In the genomic region with DNA sequence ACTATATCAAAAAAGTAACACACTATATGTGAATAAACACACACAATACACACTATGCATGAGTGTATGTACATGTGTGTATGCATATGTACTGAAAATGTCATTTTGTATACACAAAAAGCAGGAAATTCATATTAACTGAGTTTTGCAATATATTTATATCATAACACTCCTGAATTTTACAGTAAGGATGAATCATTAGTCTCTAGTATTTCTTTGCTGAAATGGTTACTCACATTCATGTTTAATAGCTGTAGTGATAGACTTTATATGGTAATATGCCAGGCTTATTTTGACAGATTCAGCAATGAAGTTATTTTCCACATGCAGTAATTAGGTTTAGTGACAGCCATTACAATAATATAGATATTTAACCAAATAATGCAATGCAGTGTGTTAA, we compare ENCODE assay signal across 23 cellular contexts.
"Had no signal": no experiment of that assay in that cellular context is flagged by ENCODE, and none has a peak within 500 bp of the region (broad histone marks: within the 10 kb centered on the region; RNA-seq: fewer than 3 reads in every experiment).

No MANE protein-coding gene starts in this region.

- H3K9me3 ChIP-seq: gastroesophageal sphincter, mucosa of descending colon, tibial artery had no signal

- H3K4me3 ChIP-seq: gastroesophageal sphincter, heart left ventricle, left ventricle myocardium inferior, mucosa of descending colon, tibial artery had no signal

- DNase-seq: activated B cell treated with CpG ODN at 0.5 μM for 24 hours; activated CD4-positive, alpha-beta T cell treated with anti-CD3 and anti-CD28 coated beads, Interleukin-2, amount 10 ng/mL, durations not matched to agents 7 days and 5 days; activated CD8-positive, alpha-beta memory T cell treated with anti-CD3 and anti-CD28 coated beads, Interleukin-2, amount 50 U/mL, for 4 hours; activated naive CD4-positive, alpha-beta T cell treated with anti-CD3 and anti-CD28 coated beads for 36 hours; activated T-cell treated with anti-CD3 and anti-CD28 coated beads, Interleukin-2, amount 50 U/mL, for 4 hours; aorta; effector CD8-positive, alpha-beta T cell; heart left ventricle; left ventricle myocardium inferior; mucosa of descending colon; naive B cell; stimulated activated CD4-positive, alpha-beta T cell treated with anti-CD3 and anti-CD28 coated beads, Interleukin-12 subunit alpha, Interleukin-12 subunit beta, amount 100 ng/mL, for 4 hours; stimulated activated CD4-positive, alpha-beta T cell treated with anti-CD3 and anti-CD28 coated beads, Interleukin-1b, Interleukin-23, amount 100 ng/mL, for 48 hours; stimulated activated CD8-positive, alpha-beta memory T cell treated with anti-CD3 and anti-CD28 coated beads, Interleukin-4, amount 100 ng/mL, for 48 hours; stimulated activated naive CD4-positive, alpha-beta T cell; T-helper 1 cell; T-helper 9 cell; tibial artery had no signal

- H3K36me3 ChIP-seq: gastroesophageal sphincter, heart left ventricle, left ventricle myocardium inferior, tibial artery had no signal

- H3K27ac Mint-ChIP-seq: activated B cell treated with CpG ODN at 0.5 μM for 24 hours; activated CD4-positive, alpha-beta T cell treated with anti-CD3 and anti-CD28 coated beads, Interleukin-2, amount 10 ng/mL, durations not matched to agents 7 days and 5 days; activated naive CD4-positive, alpha-beta T cell treated with anti-CD3 and anti-CD28 coated beads for 36 hours; dendritic cell treated with granulocyte-macrophage colony-stimulating factor and Interleukin-4, amounts not matched to agents 40 ng/mL and 50 ng/mL, for 4 days; memory B cell; naive B cell; progenitor cell of endocrine pancreas had no signal

- H3K27me3 Mint-ChIP-seq: activated B cell treated with CpG ODN at 0.5 μM for 24 hours; dendritic cell treated with granulocyte-macrophage colony-stimulating factor and Interleukin-4, amounts not matched to agents 40 ng/mL and 50 ng/mL, for 4 days; memory B cell; naive B cell; progenitor cell of endocrine pancreas had no signal

- ATAC-seq: activated T-cell treated with anti-CD3 and anti-CD28 coated beads, Interleukin-2, amount 50 U/mL, for 4 hours; gastroesophageal sphincter; heart left ventricle; mucosa of descending colon had no signal

- H3K4me3 Mint-ChIP-seq: activated B cell treated with CpG ODN at 0.5 μM for 24 hours; activated CD4-positive, alpha-beta T cell treated with anti-CD3 and anti-CD28 coated beads, Interleukin-2, amount 10 ng/mL, durations not matched to agents 7 days and 5 days; activated naive CD4-positive, alpha-beta T cell treated with anti-CD3 and anti-CD28 coated beads for 36 hours; activated T-cell treated with anti-CD3 and anti-CD28 coated beads, Interleukin-2, amount 50 U/mL, for 4 hours; dendritic cell treated with granulocyte-macrophage colony-stimulating factor and Interleukin-4, amounts not matched to agents 40 ng/mL and 50 ng/mL, for 4 days; memory B cell; naive B cell; neural crest cell had no signal

- H3K36me3 Mint-ChIP-seq: memory B cell, naive B cell had no signal

- H3K4me1 ChIP-seq: gastroesophageal sphincter, heart left ventricle, left ventricle myocardium inferior, tibial artery had no signal

- H3K9me3 Mint-ChIP-seq: activated B cell treated with CpG ODN at 0.5 μM for 24 hours had no signal

- H3K4me1 Mint-ChIP-seq: activated B cell treated with CpG ODN at 0.5 μM for 24 hours, memory B cell, naive B cell, neural crest cell had no signal

- H3K27ac ChIP-seq: gastroesophageal sphincter, heart left ventricle, left ventricle myocardium inferior, tibial artery had no signal

- H3K27me3 ChIP-seq: gastroesophageal sphincter, heart left ventricle, tibial artery had no signal
